ENCODE assay signal across 9 cellular contexts in the genomic region with DNA sequence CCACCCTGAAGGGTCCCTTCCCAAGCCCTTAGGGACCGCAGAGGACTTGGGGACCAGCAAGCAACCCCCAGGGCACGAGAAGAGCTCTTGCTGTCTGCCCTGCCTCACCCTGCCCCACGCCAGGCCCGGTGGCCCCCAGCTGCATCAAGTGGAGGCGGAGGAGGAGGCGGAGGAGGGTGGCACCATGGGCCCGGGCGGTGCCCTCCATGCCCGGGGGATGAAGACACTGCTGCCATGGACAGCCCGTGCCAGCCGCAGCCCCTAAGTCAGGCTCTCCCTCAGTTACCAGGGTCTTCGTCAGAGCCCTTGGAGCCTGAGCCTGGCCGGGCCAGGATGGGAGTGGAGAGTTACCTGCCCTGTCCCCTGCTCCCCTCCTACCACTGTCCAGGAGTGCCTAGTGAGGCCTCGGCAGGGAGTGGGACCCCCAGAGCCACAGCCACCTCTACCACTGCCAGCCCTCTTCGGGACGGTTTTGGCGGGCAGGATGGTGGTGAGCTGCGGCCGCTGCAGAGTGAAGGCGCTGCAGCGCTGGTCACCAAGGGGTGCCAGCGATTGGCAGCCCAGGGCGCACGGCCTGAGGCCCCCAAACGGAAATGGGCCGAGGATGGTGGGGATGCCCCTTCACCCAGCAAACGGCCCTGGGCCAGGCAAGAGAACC. TPM values are rescaled to one million over a fixed set of nuclear protein-coding genes. Genes with fewer than 3 reads are reported as not detected.
DNase-seq lines count a peak whose midpoint lies in the region; ATAC-seq and TF ChIP-seq lines count a peak whose summit lies in the region.
"Had no signal": no experiment of that assay in that cellular context is flagged by ENCODE, and none has a peak within 500 bp of the region (broad histone marks: within the 10 kb centered on the region; RNA-seq: fewer than 3 reads in every experiment).

No MANE protein-coding gene starts in this region.

- no peaks in the 10 kb centered on the region for H3K27me3 Mint-ChIP-seq in CD8-positive, alpha-beta T cell (ENCODE audit: low read depth)
- H3K27me3 Mint-ChIP-seq in endothelial cell (ENCODE audit: unreplicated experiment) (peaks cover 17% of the 10 kb centered on the region), osteocyte (ENCODE audit: unreplicated experiment) (no peaks in the 10 kb centered on the region)

- H3K27me3 ChIP-seq in CD8-positive, alpha-beta T cell (ENCODE audit: insufficient read depth, low read length) = no peaks in the 10 kb centered on the region
- H3K27me3 ChIP-seq in RWPE2 (ENCODE audit: insufficient read depth, poor library complexity, severe bottlenecking) = no peaks in the 10 kb centered on the region

- H3K4me3 Mint-ChIP-seq in CD8-positive, alpha-beta T cell = peak overlapping the region; percentile 92
- peak overlapping the region; percentile 99 for H3K4me3 Mint-ChIP-seq in endothelial cell (ENCODE audit: unreplicated experiment)
- H3K4me3 Mint-ChIP-seq in osteocyte (ENCODE audit: unreplicated experiment) = peak overlapping the region; percentile 94

- peak overlapping the region; percentile 77 for H3K4me3 ChIP-seq in CD8-positive, alpha-beta T cell (ENCODE audit: low read depth, low read length)
- H3K4me3 ChIP-seq in RWPE2 (ENCODE audit: severe bottlenecking) = peak overlapping the region; percentile 98

- H3K4me1 Mint-ChIP-seq in CD8-positive, alpha-beta T cell (ENCODE audit: low read depth) = peaks cover 71% of the 10 kb centered on the region
- H3K4me1 Mint-ChIP-seq in endothelial cell (ENCODE audit: unreplicated experiment) (peaks cover 56% of the 10 kb centered on the region), osteocyte (ENCODE audit: unreplicated experiment) (peaks cover 68% of the 10 kb centered on the region)

- H3K9me3 Mint-ChIP-seq in CD8-positive, alpha-beta T cell = no peaks in the 10 kb centered on the region
- no peaks in the 10 kb centered on the region for H3K9me3 Mint-ChIP-seq in endothelial cell (ENCODE audit: unreplicated experiment)
- no peaks in the 10 kb centered on the region for H3K9me3 Mint-ChIP-seq in osteocyte (ENCODE audit: unreplicated experiment)

- peaks cover 45% of the 10 kb centered on the region for H3K36me3 Mint-ChIP-seq in CD8-positive, alpha-beta T cell
- peaks cover 36% of the 10 kb centered on the region for H3K36me3 Mint-ChIP-seq in endothelial cell (ENCODE audit: low read depth, unreplicated experiment)
- H3K36me3 Mint-ChIP-seq in osteocyte (ENCODE audit: unreplicated experiment) = peaks cover 14% of the 10 kb centered on the region

- CTCF ChIA-PET in CD8-positive, alpha-beta T cell (lab: Charles Lee) = no interaction called here

- peaks cover 65% of the 10 kb centered on the region for H3K4me1 ChIP-seq in CD8-positive, alpha-beta T cell (ENCODE audit: insufficient read depth, low read length)
- peaks cover 31% of the 10 kb centered on the region for H3K4me1 ChIP-seq in RWPE2 (ENCODE audit: insufficient read depth, poor library complexity, severe bottlenecking)

- no peak for TF ChIP-seq CTCF in CD8-positive, alpha-beta T cell (IDR thresholded peaks at IDR 0.05)
- no peak for TF ChIP-seq CTCF in RWPE2 (IDR thresholded peaks at IDR 0.05; ENCODE audit: poor library complexity, severe bottlenecking)
- TF ChIP-seq CTCF in endothelial cell (IDR thresholded peaks at IDR 0.05; ENCODE audit: unreplicated experiment) = no peak
- no peak for TF ChIP-seq CTCF in osteocyte (IDR thresholded peaks at IDR 0.05)
- no peak for TF ChIP-seq CTCF in GM10266 (IDR thresholded peaks at IDR 0.05; ENCODE audit: control insufficient read depth, insufficient read depth, low read depth, missing control alignments)

- H3K36me3 ChIP-seq in CD8-positive, alpha-beta T cell (ENCODE audit: insufficient read depth, low read length) = no peaks in the 10 kb centered on the region
- H3K36me3 ChIP-seq in RWPE2 (ENCODE audit: low read depth) = peaks cover 46% of the 10 kb centered on the region

- H3K9me3 ChIP-seq in CD8-positive, alpha-beta T cell (ENCODE audit: low read length) = no peaks in the 10 kb centered on the region
- H3K9me3 ChIP-seq in RWPE2 (ENCODE audit: severe bottlenecking) = no peaks in the 10 kb centered on the region

- peak overlapping the region; percentile 89 for H3K27ac Mint-ChIP-seq in CD8-positive, alpha-beta T cell
- peak overlapping the region; percentile 97 for H3K27ac Mint-ChIP-seq in endothelial cell (ENCODE audit: unreplicated experiment)
- H3K27ac Mint-ChIP-seq in osteocyte (ENCODE audit: unreplicated experiment) = peak overlapping the region; percentile 85

- ATAC-seq in CD8-positive, alpha-beta T cell = no peak
- ATAC-seq in RWPE2 (ENCODE audit: low read depth) (no peak), HG03354 (IDR thresholded peaks at IDR 0.05; ENCODE audit: poor library complexity, severe bottlenecking, unreplicated experiment) (no peak), GM21515 (IDR thresholded peaks at IDR 0.05; ENCODE audit: unreplicated experiment) (no peak)

- POLR2A ChIA-PET in CD8-positive, alpha-beta T cell (lab: Charles Lee) = interaction anchor here (1.0 kb wide), 1 partner anchor 22 kb away, joined by 3 read pairs; no protein-coding TSS in a partner anchor

- H3K27ac ChIP-seq in CD8-positive, alpha-beta T cell (ENCODE audit: low read depth, low read length) = peak overlapping the region; percentile 66
- H3K27ac ChIP-seq in RWPE2 (ENCODE audit: poor library complexity, severe bottlenecking) = peak overlapping the region; percentile 79

- peak in 1 of 7 experiments; percentile 19 for DNase-seq in CD8-positive, alpha-beta T cell
- no peak for DNase-seq in RWPE2 (ENCODE audit: low spot score)
- DNase-seq in endothelial cell (ENCODE audit: low spot score) = no peak
- no peak for DNase-seq in osteocyte (ENCODE audit: extremely low spot score, unreplicated experiment)
- no peak for DNase-seq in GM10266 (ENCODE audit: extremely low spot score)
- no peak for DNase-seq in OCI-M1 (lab: John Stamatoyannopoulos, UW)

- intact Hi-C loops in CD8-positive, alpha-beta T cell (cut with DNase I, micrococcal nuclease) = no loop called here

RNA-seq across cellular contexts. Expression of gene EGLN2, which starts 1.5 kb away (rescaled TPM):
- total RNA-seq in CD8-positive, alpha-beta T cell = 100 to 1,000 TPM; 137 to 138 TPM
- total RNA-seq in endothelial cell (ENCODE audit: unreplicated experiment) (146 TPM), osteocyte (94.3 and 104 TPM in 2 replicates)

RNA-seq across cellular contexts. Expression of gene RAB4B, which starts 22.4 kb away (rescaled TPM):
- total RNA-seq in CD8-positive, alpha-beta T cell = 10 to 100 TPM; 19.9 to 21.3 TPM
- 29.2 TPM for total RNA-seq in endothelial cell (ENCODE audit: unreplicated experiment)
- total RNA-seq in osteocyte = 19.7 and 20.4 TPM in 2 replicates

RNA-seq across cellular contexts. Expression of gene MIA, which starts 25.1 kb away (rescaled TPM):
- total RNA-seq in CD8-positive, alpha-beta T cell = not detected
- not detected for total RNA-seq in endothelial cell (ENCODE audit: unreplicated experiment)
- 2.0 TPM in 1 of 2 replicates, not detected in the other for total RNA-seq in osteocyte
- total RNA-seq: T-helper 1 cell treated with Interleukin-12 subunit alpha and Interleukin-12 subunit beta and Interleukin-4 antibody, amounts not matched to agents 30 ng/mL and 1 ng/mL, for 36 hours had no signal

RNA-seq across cellular contexts. Expression of gene SNRPA, which starts 49.5 kb away (rescaled TPM):
- 10 to 100 TPM; 68.3 to 88.2 TPM for total RNA-seq in CD8-positive, alpha-beta T cell
- 101 TPM for total RNA-seq in endothelial cell (ENCODE audit: unreplicated experiment)
- 48.0 and 53.2 TPM in 2 replicates for total RNA-seq in osteocyte

RNA-seq across cellular contexts. Expression of gene CYP2A6, which starts 49.8 kb away (rescaled TPM):
- total RNA-seq in CD8-positive, alpha-beta T cell = not detected
- total RNA-seq in endothelial cell (ENCODE audit: unreplicated experiment) (not detected), osteocyte (not detected in 2 replicates)
- total RNA-seq: T-helper 1 cell treated with Interleukin-12 subunit alpha and Interleukin-12 subunit beta and Interleukin-4 antibody, amounts not matched to agents 30 ng/mL and 1 ng/mL, for 36 hours had no signal
